ENCODE assay signal across 8 cellular contexts in genomic region chr9:83979812-83980394, GRCh38. TPM values are rescaled to one million over a fixed set of nuclear protein-coding genes. Genes with fewer than 3 reads are reported as not detected.
DNase-seq lines count a peak whose midpoint lies in the region; ATAC-seq and TF ChIP-seq lines count a peak whose summit lies in the region.

Gene HNRNPK, minus strand, starts transcription at chr9:83980215. Its CDS starts 1,963 bp downstream, at chr9:83978252.

- H3K4me3 ChIP-seq in KMS-11 (IDR thresholded peaks at IDR 0.05; ENCODE audit: insufficient read depth, low read depth, low read length) (peak within 1 kb of the TSS; percentile 36), Panc1 (ENCODE audit: low read depth in 2 of 2, low read length in 2 of 2) (peak within 1 kb of the TSS; percentile 96), esophagus muscularis mucosa (peak within 1 kb of the TSS; percentile 76 to 97 (median 88)), muscle layer of duodenum (ENCODE audit: low read depth in 1 of 2, low read length in 2 of 2) (peak within 1 kb of the TSS; percentile 97 to 99)

- TF ChIP-seq POLR2A in esophagus muscularis mucosa (IDR thresholded peaks at IDR 0.05; ENCODE audit: low read depth): no peak

- H3K4me3 Mint-ChIP-seq in activated T-cell treated with anti-CD3 and anti-CD28 coated beads, Interleukin-2, amount 50 U/mL, for 72 hours: peak within 1 kb of the TSS; percentile 87 to 97

- H3K9ac ChIP-seq in KMS-11: peak within 1 kb of the TSS; percentile 100

- no peak for TF ChIP-seq EP300 in esophagus muscularis mucosa (IDR thresholded peaks at IDR 0.05)

- POLR2A ChIA-PET in Panc1 (lab: Charles Lee): interaction anchor here (0.5 to 0.6 kb wide), 3 partner anchors 23 to 279 kb away, joined by 5 to 7 read pairs (median 6); no protein-coding TSS in a partner anchor

- peak within 1 kb of the TSS; percentile 86 for H3K4me2 ChIP-seq in KMS-11

- H3K27me3 Mint-ChIP-seq in activated T-cell treated with anti-CD3 and anti-CD28 coated beads, Interleukin-2, amount 50 U/mL, for 72 hours (ENCODE audit: low read depth): no peaks in the 10 kb centered on the region

- no peaks in the 10 kb centered on the region for H3K9me3 ChIP-seq in Panc1 (ENCODE audit: control insufficient read depth, insufficient read depth, low read depth, low read length)
- no peaks in the 10 kb centered on the region for H3K9me3 ChIP-seq in esophagus muscularis mucosa
- no peaks in the 10 kb centered on the region for H3K9me3 ChIP-seq in muscle layer of duodenum (ENCODE audit: control insufficient read depth in 1 of 2, low read length in 2 of 2)

- peak within 1 kb of the TSS; percentile 56 for H2AFZ ChIP-seq in KMS-11 (ENCODE audit: low read depth)

- peak; percentile 77 for DNase-seq in DMS79 treated with DMSO at 0.1 percent for 48 hours (lab: John Stamatoyannopoulos, UW)
- peak; percentile 69 for DNase-seq in Panc1 (ENCODE audit: low read depth, low spot score)
- peak; percentile 98 to 100 for DNase-seq in activated T-cell treated with anti-CD3 and anti-CD28 coated beads, Interleukin-2, amount 50 U/mL, for 72 hours
- peak; percentile 99 for DNase-seq in esophagus muscularis mucosa (ENCODE audit: extremely low spot score)
- peak; percentile 99 for DNase-seq in stimulated activated CD8-positive, alpha-beta memory T cell treated with anti-CD3 and anti-CD28 coated beads, Interleukin-7, amount 100 ng/mL, for 24 hours (ENCODE audit: low read depth)

- peak within 1 kb of the TSS; percentile 98 for H3K27ac Mint-ChIP-seq in activated T-cell treated with anti-CD3 and anti-CD28 coated beads, Interleukin-2, amount 50 U/mL, for 72 hours

- peaks cover 94% of the 10 kb centered on the region for H3K79me2 ChIP-seq in KMS-11 (ENCODE audit: insufficient read depth, low read depth)

- TF ChIP-seq CTCF in KMS-11 (conservative IDR thresholded peaks at IDR 0.05; ENCODE audit: low read depth, low read length): no peak
- no peak for TF ChIP-seq CTCF in Panc1 (IDR thresholded peaks at IDR 0.05)
- TF ChIP-seq CTCF in esophagus muscularis mucosa (IDR thresholded peaks at IDR 0.05): no peak

- H3K4me1 ChIP-seq in KMS-11 (ENCODE audit: low read depth, poor library complexity, severe bottlenecking) (peaks cover 55% of the 10 kb centered on the region), Panc1 (ENCODE audit: control insufficient read depth, insufficient read depth, low read length) (peaks cover 11% of the 10 kb centered on the region; the same call in 1 of the 2 replicates), esophagus muscularis mucosa (peaks cover 34 to 51% (median 45%) of the 10 kb centered on the region in 4 donors), muscle layer of duodenum (ENCODE audit: control insufficient read depth in 1 of 2, insufficient read depth in 2 of 2, low read length in 2 of 2) (peaks cover 5 to 30% of the 10 kb centered on the region in 2 donors)

- ATAC-seq in GM21786 (IDR thresholded peaks at IDR 0.05; ENCODE audit: unreplicated experiment) (peak; percentile 81), Panc1 (peak; percentile 92)
- peak; percentile 83 to 85 for ATAC-seq in activated T-cell treated with anti-CD3 and anti-CD28 coated beads, Interleukin-2, amount 50 U/mL, for 72 hours (replicated peaks in 1 of 2)

- H3K27ac ChIP-seq in KMS-11: peak within 1 kb of the TSS; percentile 100
- H3K27ac ChIP-seq in Panc1 (ENCODE audit: low read length): peak within 1 kb of the TSS; percentile 95
- H3K27ac ChIP-seq in esophagus muscularis mucosa (replicated peaks in 1 of 4): peak within 1 kb of the TSS; percentile 98 to 99 (median 99)
- peak within 1 kb of the TSS; percentile 99 for H3K27ac ChIP-seq in muscle layer of duodenum (ENCODE audit: low read length)

- in situ Hi-C loops in Panc1 (cut with HindIII; ENCODE audit: low pct_unique_long_range_greater_than_20kb, low sequenced_read_pairs): no loop called here

- no peaks in the 10 kb centered on the region for H3K9me3 Mint-ChIP-seq in activated T-cell treated with anti-CD3 and anti-CD28 coated beads, Interleukin-2, amount 50 U/mL, for 72 hours

- H3K36me3 ChIP-seq in KMS-11 (ENCODE audit: insufficient read depth) (peaks cover 23% of the 10 kb centered on the region), Panc1 (ENCODE audit: control insufficient read depth, insufficient read depth, low read length) (peaks cover 42% of the 10 kb centered on the region), esophagus muscularis mucosa (peaks cover 22 to 33% (median 25%) of the 10 kb centered on the region in 4 donors), muscle layer of duodenum (ENCODE audit: control insufficient read depth in 1 of 2, insufficient read depth in 2 of 2, low read length in 2 of 2) (peaks cover 25 to 26% of the 10 kb centered on the region in 2 donors)

- intact Hi-C loops in Panc1 (cut with micrococcal nuclease; ENCODE audit: unreplicated experiment): no loop called here
- intact Hi-C loops in esophagus muscularis mucosa (cut with DNase I): loop anchor here (5.0 kb wide), 1 partner anchor 192 kb away; no protein-coding TSS in a partner anchor

- BruUV-seq in Panc1 (replicated peaks; lab: Mats Ljungman, UMichigan): no TSS peak

- 3% methylated on average over 18 of the region's 57 CpGs for WGBS in esophagus muscularis mucosa

- H4K20me1 ChIP-seq in KMS-11 (ENCODE audit: insufficient read depth): peaks cover 43% of the 10 kb centered on the region

- no peaks in the 10 kb centered on the region for H3K27me3 ChIP-seq in KMS-11 (ENCODE audit: insufficient read depth, low read depth)
- H3K27me3 ChIP-seq in Panc1 (ENCODE audit: control insufficient read depth, insufficient read depth, low read length): no peaks in the 10 kb centered on the region
- no peaks in the 10 kb centered on the region for H3K27me3 ChIP-seq in esophagus muscularis mucosa
- no peaks in the 10 kb centered on the region for H3K27me3 ChIP-seq in muscle layer of duodenum (ENCODE audit: low read depth, low read length)

- CTCF ChIA-PET in Panc1 (lab: Charles Lee): no interaction called here

- peaks cover 28 to 50% of the 10 kb centered on the region in 2 donors for H3K36me3 Mint-ChIP-seq in activated T-cell treated with anti-CD3 and anti-CD28 coated beads, Interleukin-2, amount 50 U/mL, for 72 hours (ENCODE audit: insufficient read depth in 2 of 2)

- peaks cover 63% of the 10 kb centered on the region for H3K4me1 Mint-ChIP-seq in activated T-cell treated with anti-CD3 and anti-CD28 coated beads, Interleukin-2, amount 50 U/mL, for 72 hours (ENCODE audit: low read depth)

RNA-seq across cellular contexts. Expression of gene HNRNPK, which starts in this region (rescaled TPM):
- total RNA-seq in Panc1 (2021; ENCODE audit: unreplicated experiment): 495 TPM
- 383 TPM for polyA plus RNA-seq in Panc1 (2012; ENCODE audit: insufficient read length)
- 100 to 1,000 TPM; 638 to 674 TPM for total RNA-seq in activated T-cell treated with anti-CD3 and anti-CD28 coated beads, Interleukin-2, amount 50 U/mL, for 72 hours
- total RNA-seq in esophagus muscularis mucosa: 100 to 1,000 TPM; 398 to 596 (median 550) TPM

Comparison
In these comparisons a context has a peak if more than half of its experiments do, and no peak if none do; other contexts are left out.
1. Peak in every context shown above with its lines: DNase-seq, ATAC-seq, H3K4me3 ChIP-seq and H3K27ac ChIP-seq.
2. H3K4me3 ChIP-seq: peak in every context shown above with its lines; median percentile 98 in muscle layer of duodenum; 96 in Panc1; 88 in esophagus muscularis mucosa; 36 in KMS-11.